ENCODE assay signal across 16 cellular contexts in the genomic region with DNA sequence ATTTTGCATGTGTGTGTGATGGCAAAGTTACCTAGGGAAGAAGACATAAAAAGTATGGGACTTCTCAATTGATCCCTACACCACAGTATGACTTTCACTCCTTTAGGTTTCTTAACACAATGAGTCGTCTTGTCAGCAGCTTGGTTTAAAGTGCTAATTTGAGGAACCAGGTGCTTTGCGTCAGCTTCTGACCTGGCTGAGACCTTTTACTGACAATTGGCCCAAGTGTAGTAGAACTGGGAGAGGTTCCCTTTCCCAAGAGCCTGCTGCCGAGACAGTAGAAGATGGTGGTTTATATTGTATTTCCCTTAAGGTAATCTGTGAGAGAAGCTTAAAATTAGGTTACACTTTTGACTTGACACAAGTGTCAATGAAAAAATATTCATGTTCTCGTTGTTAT. TPM values are rescaled to one million over a fixed set of nuclear protein-coding genes. Genes with fewer than 3 reads are reported as not detected.
DNase-seq lines count a peak whose midpoint lies in the region; ATAC-seq and TF ChIP-seq lines count a peak whose summit lies in the region.
"Had no signal": no experiment of that assay in that cellular context is flagged by ENCODE, and none has a peak within 500 bp of the region (broad histone marks: within the 10 kb centered on the region; RNA-seq: fewer than 3 reads in every experiment).

No MANE protein-coding gene starts in this region.

- no peak for DNase-seq in CD8-positive, alpha-beta memory T cell
- peak; percentile 62 for DNase-seq in MV-4-11 (lab: John Stamatoyannopoulos, UW)
- DNase-seq in esophagus muscularis mucosa (ENCODE audit: extremely low spot score): no peak
- DNase-seq in psoas muscle: no peak
- no peak for DNase-seq in kidney tubule cell (ENCODE audit: low spot score)
- DNase-seq in NCI-H2029 treated with DMSO at 0.1 percent for 48 hours (lab: John Stamatoyannopoulos, UW): no peak
- no peak for DNase-seq in Karpas-422
- DNase-seq in NCI-H2227 (lab: John Stamatoyannopoulos, UW; ENCODE audit: unreplicated experiment): no peak
- DNase-seq: amygdala, BE2C, H9, NCI-H524, nucleus accumbens, T-helper 2 cell had no signal

- H3K9ac ChIP-seq in Karpas-422 (ENCODE audit: low read length): no peak overlapping the region

- H2AFZ ChIP-seq in Karpas-422 (ENCODE audit: low read length): no peak overlapping the region

- H4K20me1 ChIP-seq in Karpas-422 (ENCODE audit: insufficient read depth, low read depth, low read length): no peaks in the 10 kb centered on the region

- TF ChIP-seq POLR2A in esophagus muscularis mucosa (IDR thresholded peaks at IDR 0.05; ENCODE audit: low read depth): no peak

- H3K27me3 Mint-ChIP-seq in CD8-positive, alpha-beta memory T cell: no peaks in the 10 kb centered on the region

- H3K4me1 Mint-ChIP-seq in CD8-positive, alpha-beta memory T cell: peaks cover 22 to 33% (median 26%) of the 10 kb centered on the region in 3 donors

- TF ChIP-seq CTCF in esophagus muscularis mucosa (IDR thresholded peaks at IDR 0.05) (no peak), psoas muscle (IDR thresholded peaks at IDR 0.05) (no peak)

- intact Hi-C loops in esophagus muscularis mucosa (cut with DNase I): loop anchor here (5.0 kb wide), 1 partner anchor 46 kb away; no protein-coding TSS in a partner anchor
- intact Hi-C loops in psoas muscle (cut with DNase I): loop anchor here in 1 of 2 donors (5.0 kb wide), 1 partner anchor 46 kb away; no protein-coding TSS in a partner anchor

- no peak for TF ChIP-seq EP300 in esophagus muscularis mucosa (IDR thresholded peaks at IDR 0.05)

- POLR2A ChIA-PET in CD8-positive, alpha-beta memory T cell (lab: Charles Lee): no interaction called here

- no peaks in the 10 kb centered on the region for H3K9me3 ChIP-seq in CD8-positive, alpha-beta memory T cell (ENCODE audit: low read length)
- H3K9me3 ChIP-seq in esophagus muscularis mucosa (no peaks in the 10 kb centered on the region), psoas muscle (no peaks in the 10 kb centered on the region), Karpas-422 (ENCODE audit: low read length) (no peaks in the 10 kb centered on the region)
- H3K9me3 ChIP-seq: BE2C had no signal

- no peaks in the 10 kb centered on the region for H3K36me3 ChIP-seq in CD8-positive, alpha-beta memory T cell (ENCODE audit: insufficient read depth, low read length)
- no peaks in the 10 kb centered on the region for H3K36me3 ChIP-seq in esophagus muscularis mucosa
- no peaks in the 10 kb centered on the region for H3K36me3 ChIP-seq in psoas muscle (ENCODE audit: insufficient read depth in 1 of 2, low read depth in 1 of 2)
- H3K36me3 ChIP-seq in Karpas-422 (ENCODE audit: insufficient read depth, low read length): no peaks in the 10 kb centered on the region
- H3K36me3 ChIP-seq: BE2C had no signal

- H3K27me3 ChIP-seq in CD8-positive, alpha-beta memory T cell (ENCODE audit: insufficient read depth, low read length, poor library complexity, severe bottlenecking): no peaks in the 10 kb centered on the region
- H3K27me3 ChIP-seq in esophagus muscularis mucosa (no peaks in the 10 kb centered on the region), psoas muscle (ENCODE audit: insufficient read depth in 3 of 3, low read length in 2 of 3) (no peaks in the 10 kb centered on the region), Karpas-422 (ENCODE audit: low read length) (no peaks in the 10 kb centered on the region)
- H3K27me3 ChIP-seq: BE2C had no signal

- H3K4me2 ChIP-seq in Karpas-422 (ENCODE audit: low read depth, low read length, poor library complexity, severe bottlenecking): no peak overlapping the region
- H3K4me2 ChIP-seq: smooth muscle cell had no signal

- peaks cover 0 to 1% (median 0%) of the 10 kb centered on the region in 3 donors for H3K36me3 Mint-ChIP-seq in CD8-positive, alpha-beta memory T cell

- no peaks in the 10 kb centered on the region for H3K9me2 ChIP-seq in Karpas-422 (replicated peaks; ENCODE audit: insufficient read depth, low read length)

- H3K27ac ChIP-seq in CD8-positive, alpha-beta memory T cell (ENCODE audit: low read depth, low read length): peak overlapping the region; percentile 28
- H3K27ac ChIP-seq in esophagus muscularis mucosa (replicated peaks in 1 of 4) (peak overlapping the region; percentile 67 to 83 (median 74)), psoas muscle (peak overlapping the region; percentile 70), Karpas-422 (ENCODE audit: low read length) (no peak overlapping the region)
- H3K27ac ChIP-seq: epithelial cell of prostate had no signal

- H3K4me1 ChIP-seq in CD8-positive, alpha-beta memory T cell (ENCODE audit: insufficient read depth, low read length): peaks cover 22% of the 10 kb centered on the region
- peaks cover 24 to 69% (median 60%) of the 10 kb centered on the region in 4 donors for H3K4me1 ChIP-seq in esophagus muscularis mucosa
- H3K4me1 ChIP-seq in psoas muscle: peaks cover 56% of the 10 kb centered on the region
- H3K4me1 ChIP-seq in Karpas-422 (ENCODE audit: low read length): no peaks in the 10 kb centered on the region
- H3K4me1 ChIP-seq: BE2C had no signal

- peak; percentile 46 to 60 (median 58) for ATAC-seq in psoas muscle

- CTCF ChIA-PET in CD8-positive, alpha-beta memory T cell (lab: Charles Lee): no interaction called here

- 33% methylated on average over 4 of the region's 4 CpGs for WGBS in esophagus muscularis mucosa
- 24 to 43% (median 25%) methylated on average over 4 of the region's 4 CpGs for WGBS in psoas muscle, 3 donors

- H3K4me3 ChIP-seq in CD8-positive, alpha-beta memory T cell (ENCODE audit: low read length): no peak overlapping the region
- peak overlapping the region in 3 of 4 donors; percentile 3 to 15 (median 3) for H3K4me3 ChIP-seq in esophagus muscularis mucosa
- H3K4me3 ChIP-seq in psoas muscle: peak overlapping the region; percentile 0
- H3K4me3 ChIP-seq in Karpas-422 (ENCODE audit: low read length): no peak overlapping the region
- H3K4me3 ChIP-seq: smooth muscle cell had no signal

- no peaks in the 10 kb centered on the region for H3K79me2 ChIP-seq in Karpas-422 (ENCODE audit: low read length)

- H3K9me3 Mint-ChIP-seq in CD8-positive, alpha-beta memory T cell: no peaks in the 10 kb centered on the region
- H3K9me3 Mint-ChIP-seq: H9 had no signal

- H3K27ac Mint-ChIP-seq in CD8-positive, alpha-beta memory T cell: no peak overlapping the region

- H3K4me3 Mint-ChIP-seq in CD8-positive, alpha-beta memory T cell: no peak overlapping the region
- H3K4me3 Mint-ChIP-seq: H9 had no signal

RNA-seq across cellular contexts. Expression of gene LDHD, which starts 54.9 kb away (rescaled TPM):
- total RNA-seq in CD8-positive, alpha-beta memory T cell: not detected
- 0.10 TPM for polyA plus RNA-seq in CD8-positive, alpha-beta memory T cell
- total RNA-seq in esophagus muscularis mucosa (10 to 100 TPM in 2 of 4 donors, 1 to 10 TPM in 2; 6.7 to 13.2 (median 8.7) TPM), psoas muscle (10 to 100 TPM; 26.2 to 66.6 (median 41.3) TPM)
- 10 to 100 TPM; 20.5 to 37.5 (median 27.8) TPM for polyA plus RNA-seq in psoas muscle
- 0.79 TPM in 1 of 2 replicates, not detected in the other for total RNA-seq in Karpas-422 (2014; rRNA removed; shearing (Covaris generic); ENCODE audit: low replicate concordance)

Comparison
In these comparisons a context has a peak if more than half of its experiments do, and no peak if none do; other contexts are left out.
1. H3K4me3 ChIP-seq: peak in esophagus muscularis mucosa (3 of 4) and psoas muscle (single experiment); none in CD8-positive, alpha-beta memory T cell (single experiment) and Karpas-422 (single experiment).